8 cellular contexts compared by ENCODE assay signal in genomic region chr2:99140056-99140859, GRCh38. TPM values are rescaled to one million over a fixed set of nuclear protein-coding genes. Genes with fewer than 3 reads are reported as not detected.
A peak's percentile ranks its signal among the peaks of the same experiment; 100 is the strongest.
DNase-seq lines count a peak whose midpoint lies in the region; ATAC-seq and TF ChIP-seq lines count a peak whose summit lies in the region.

No MANE protein-coding gene starts in this region.

- DNase-seq in fibroblast of villous mesenchyme (ENCODE audit: low read depth) (no peak), retinal pigment epithelial cell (ENCODE audit: low read depth) (no peak), NOMO-1 treated with DMSO at 0.1 percent for 48 hours (lab: John Stamatoyannopoulos, UW; ENCODE audit: unreplicated experiment) (no peak), NCI-H1930 (lab: John Stamatoyannopoulos, UW) (no peak)
- DNase-seq in activated effector memory CD4-positive, alpha-beta T cell treated with Interleukin-2 at 50 U/mL for 16 hours: no peak
- DNase-seq in stimulated activated naive CD4-positive, alpha-beta T cell (lab: John Stamatoyannopoulos, UW): no peak

- peak; percentile 3 for ATAC-seq in GM18508 (IDR thresholded peaks at IDR 0.05; ENCODE audit: insufficient read depth, unreplicated experiment)
- no peak for ATAC-seq in SK-N-SH treated with all-trans-retinoic acid at 6 μM for 48 hours

- TF ChIP-seq CTCF in fibroblast of villous mesenchyme (IDR thresholded peaks at IDR 0.05; ENCODE audit: insufficient read depth, low read depth, low read length): no peak
- TF ChIP-seq CTCF in retinal pigment epithelial cell (conservative IDR thresholded peaks at IDR 0.05; ENCODE audit: low read depth, low read length): no peak

- H3K4me3 ChIP-seq in fibroblast of villous mesenchyme (ENCODE audit: low read depth, low read length): peak overlapping the region; percentile 90
- H3K4me3 ChIP-seq in retinal pigment epithelial cell (ENCODE audit: low read length): peak overlapping the region; percentile 86

TF ChIP-seq in SK-N-SH treated with all-trans-retinoic acid at 6 μM for 48 hours, 23 proteins besides CTCF, POLR2A, EP300 and RAD21:
- TF ChIP-seq PATZ1 (CRISPR knock-in tag; IDR thresholded peaks at IDR 0.05; ENCODE audit: borderline replicate concordance) (no peak), ZFP30 (CRISPR knock-in tag; IDR thresholded peaks at IDR 0.05) (peak; percentile 63; the same call in 1 of the 2 replicates)

RNA-seq across cellular contexts. Expression of gene C2orf15, which starts 1.2 kb away (rescaled TPM):
- not detected in 2 replicates for total RNA-seq in fibroblast of villous mesenchyme

RNA-seq across cellular contexts. Expression of gene TSGA10, which starts 14.5 kb away (rescaled TPM):
- 1.9 and 3.0 TPM in 2 replicates for total RNA-seq in fibroblast of villous mesenchyme

RNA-seq across cellular contexts. Expression of gene LIPT1, which starts 14.5 kb away (rescaled TPM):
- 2.3 and 6.5 TPM in 2 replicates for total RNA-seq in fibroblast of villous mesenchyme

RNA-seq across cellular contexts. Expression of gene MITD1, which starts 40.6 kb away (rescaled TPM):
- total RNA-seq in fibroblast of villous mesenchyme: 19.0 and 23.3 TPM in 2 replicates

RNA-seq across cellular contexts. Expression of gene MRPL30, which starts 40.7 kb away (rescaled TPM):
- total RNA-seq in fibroblast of villous mesenchyme: 31.2 and 40.6 TPM in 2 replicates
